1 cellular context compared by ENCODE assay signal in the genomic region with DNA sequence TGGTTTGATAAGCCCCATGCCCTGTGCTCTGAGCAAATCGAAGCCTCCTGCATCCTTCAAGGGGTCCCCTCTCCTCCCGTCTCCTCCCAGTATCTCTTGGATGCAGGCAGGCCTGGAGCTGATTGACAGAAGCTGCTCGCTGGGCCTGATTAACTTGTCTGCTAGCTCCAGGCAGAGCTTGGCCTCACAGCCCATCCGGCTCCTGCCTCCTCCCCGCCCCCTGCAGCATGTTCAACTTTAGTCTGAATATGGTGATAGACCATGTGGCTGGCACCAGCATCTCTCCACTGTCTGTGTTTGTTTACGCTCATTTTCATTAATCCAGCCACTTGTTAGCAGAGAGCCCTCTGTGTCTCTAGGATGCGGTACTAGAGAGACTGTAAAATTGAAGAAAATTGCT.
TF ChIP-seq lines count a peak whose summit lies in the region.

No MANE protein-coding gene starts in this region.

TF ChIP-seq in H1, 55 proteins besides CTCF, POLR2A, EP300 and RAD21 (continued from another document):
- TF ChIP-seq EZH2 (IDR thresholded peaks at IDR 0.05; ENCODE audit: low read depth, low read length, severe bottlenecking), result no peak
- TF ChIP-seq RNF2 (IDR thresholded peaks at IDR 0.05; ENCODE audit: borderline replicate concordance, low read depth, low read length, missing control alignments, poor library complexity, severe bottlenecking), result no peak
- TF ChIP-seq POLR2AphosphoS5 (IDR thresholded peaks at IDR 0.05; ENCODE audit: low read depth, low read length), result no peak
- TF ChIP-seq, protein P1, sequence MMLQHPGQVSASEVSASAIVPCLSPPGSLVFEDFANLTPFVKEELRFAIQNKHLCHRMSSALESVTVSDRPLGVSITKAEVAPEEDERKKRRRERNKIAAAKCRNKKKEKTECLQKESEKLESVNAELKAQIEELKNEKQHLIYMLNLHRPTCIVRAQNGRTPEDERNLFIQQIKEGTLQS (IDR thresholded peaks at IDR 0.05; ENCODE audit: insufficient read depth, low read depth, low read length), result no peak
- TF ChIP-seq KDM1A (IDR thresholded peaks at IDR 0.05; ENCODE audit: borderline replicate concordance, low read length), result no peak
